Comparison of ENCODE assay signal across 7 cellular contexts in genomic region chrX:17547658-17548057, GRCh38.
DNase-seq lines count a peak whose midpoint lies in the region; ATAC-seq and TF ChIP-seq lines count a peak whose summit lies in the region.

No MANE protein-coding gene starts in this region.

- H3K27ac ChIP-seq in PC-9 (peak overlapping the region; percentile 61), left ventricle myocardium inferior (replicated peaks) (no peak overlapping the region)

- H3K9me2 ChIP-seq in PC-9 (ENCODE audit: insufficient read depth), result no peaks in the 10 kb centered on the region

- POLR2A ChIA-PET in PC-9 (lab: Charles Lee; ENCODE audit: unreplicated experiment), result interaction anchor here (0.7 kb wide), 1 partner anchor 36 kb away, joined by 3 read pairs; no protein-coding TSS in a partner anchor
- POLR2A ChIA-PET in activated CD4-positive, alpha-beta T cell treated with anti-CD3 and anti-CD28 coated beads for 36 hours (lab: Charles Lee), result no interaction called here

- no peaks in the 10 kb centered on the region for H3K27me3 Mint-ChIP-seq in activated CD4-positive, alpha-beta T cell treated with anti-CD3 and anti-CD28 coated beads for 36 hours
- H3K27me3 Mint-ChIP-seq in stimulated activated naive B cell treated with anti-CD40 and anti-IgM and Interleukin-4, amounts not matched to agents 10 μg/mL and 1 μg/mL and 100 μg/mL, for 72 hours, result no peaks in the 10 kb centered on the region

- H3K79me2 ChIP-seq in PC-9 (ENCODE audit: low read depth), result 0 out of 2 replicates have a peak, but pooled peaks cover 3% of the 10 kb centered on the region

- H3K9me3 ChIP-seq in PC-9 (ENCODE audit: insufficient read depth, low read depth) (no peaks in the 10 kb centered on the region), left ventricle myocardium inferior (replicated peaks) (no peaks in the 10 kb centered on the region)

- H2AFZ ChIP-seq in PC-9, result no peak overlapping the region

- no peak overlapping the region for H3K4me3 Mint-ChIP-seq in activated CD4-positive, alpha-beta T cell treated with anti-CD3 and anti-CD28 coated beads for 36 hours
- H3K4me3 Mint-ChIP-seq in stimulated activated naive B cell treated with anti-CD40 and anti-IgM and Interleukin-4, amounts not matched to agents 10 μg/mL and 1 μg/mL and 100 μg/mL, for 72 hours, result no peak overlapping the region

- peak; percentile 82 to 88 for DNase-seq in PC-9
- peak; percentile 21 for DNase-seq in left ventricle myocardium inferior
- no peak for DNase-seq in activated CD4-positive, alpha-beta T cell treated with anti-CD3 and anti-CD28 coated beads for 36 hours
- DNase-seq in stimulated activated naive B cell treated with anti-CD40 and anti-IgM and Interleukin-4, amounts not matched to agents 10 μg/mL and 1 μg/mL and 100 μg/mL, for 72 hours, result no peak
- DNase-seq in nucleus accumbens (lab: John Stamatoyannopoulos, UW), result no peak

- H3F3A ChIP-seq in PC-9 (ENCODE audit: insufficient read depth, low read depth), result peaks cover 10% of the 10 kb centered on the region; the same call in 1 of the 2 replicates

- H3K27me3 ChIP-seq in PC-9 (ENCODE audit: insufficient read depth, low read depth) (no peaks in the 10 kb centered on the region), left ventricle myocardium inferior (ENCODE audit: low read depth) (no peaks in the 10 kb centered on the region)

- intact Hi-C loops in PC-9 (cut with micrococcal nuclease; ENCODE audit: unreplicated experiment) (no loop called here), left ventricle myocardium inferior (cut with micrococcal nuclease) (no loop called here)
- intact Hi-C loops in activated CD4-positive, alpha-beta T cell treated with anti-CD3 and anti-CD28 coated beads for 36 hours (cut with DNase I, micrococcal nuclease), result no loop called here

- H3K4me1 ChIP-seq in PC-9 (replicated peaks; ENCODE audit: insufficient read depth), result peaks cover 23% of the 10 kb centered on the region
- H3K4me1 ChIP-seq in left ventricle myocardium inferior, result peaks cover 5% of the 10 kb centered on the region

- peak; percentile 77 for ATAC-seq in GM19035 (IDR thresholded peaks at IDR 0.05; ENCODE audit: unreplicated experiment)
- ATAC-seq in HG03025 (IDR thresholded peaks at IDR 0.05; ENCODE audit: low FRiP score, unreplicated experiment), result peak; percentile 70
- no peak for ATAC-seq in activated CD4-positive, alpha-beta T cell treated with anti-CD3 and anti-CD28 coated beads for 36 hours
- no peak for ATAC-seq in stimulated activated naive B cell treated with anti-CD40 and anti-IgM and Interleukin-4, amounts not matched to agents 10 μg/mL and 1 μg/mL and 100 μg/mL, for 72 hours (replicated peaks)

- peak overlapping the region; percentile 38 for H3K4me2 ChIP-seq in PC-9

- H3K36me3 Mint-ChIP-seq in activated CD4-positive, alpha-beta T cell treated with anti-CD3 and anti-CD28 coated beads for 36 hours (ENCODE audit: low read depth), result no peaks in the 10 kb centered on the region
- H3K36me3 Mint-ChIP-seq in stimulated activated naive B cell treated with anti-CD40 and anti-IgM and Interleukin-4, amounts not matched to agents 10 μg/mL and 1 μg/mL and 100 μg/mL, for 72 hours, result no peaks in the 10 kb centered on the region

- CTCF ChIA-PET in PC-9 (lab: Charles Lee), result no interaction called here
- CTCF ChIA-PET in activated CD4-positive, alpha-beta T cell treated with anti-CD3 and anti-CD28 coated beads for 36 hours (lab: Charles Lee), result no interaction called here

- no peaks in the 10 kb centered on the region for H3K9me3 Mint-ChIP-seq in activated CD4-positive, alpha-beta T cell treated with anti-CD3 and anti-CD28 coated beads for 36 hours (ENCODE audit: low read depth)
- H3K9me3 Mint-ChIP-seq in stimulated activated naive B cell treated with anti-CD40 and anti-IgM and Interleukin-4, amounts not matched to agents 10 μg/mL and 1 μg/mL and 100 μg/mL, for 72 hours, result no peaks in the 10 kb centered on the region

- TF ChIP-seq CTCF in PC-9 (conservative IDR thresholded peaks at IDR 0.05) (no peak), left ventricle myocardium inferior (IDR thresholded peaks at IDR 0.05; ENCODE audit: borderline replicate concordance) (no peak)

- no peaks in the 10 kb centered on the region for H4K20me1 ChIP-seq in PC-9 (ENCODE audit: insufficient read depth)

- peaks cover 15% of the 10 kb centered on the region for H3K4me1 Mint-ChIP-seq in activated CD4-positive, alpha-beta T cell treated with anti-CD3 and anti-CD28 coated beads for 36 hours
- H3K4me1 Mint-ChIP-seq in stimulated activated naive B cell treated with anti-CD40 and anti-IgM and Interleukin-4, amounts not matched to agents 10 μg/mL and 1 μg/mL and 100 μg/mL, for 72 hours, result no peaks in the 10 kb centered on the region

- no peak overlapping the region for H3K4me3 ChIP-seq in PC-9
- no peak overlapping the region for H3K4me3 ChIP-seq in left ventricle myocardium inferior

- no peaks in the 10 kb centered on the region for H3K36me3 ChIP-seq in PC-9 (ENCODE audit: low read depth)
- no peaks in the 10 kb centered on the region for H3K36me3 ChIP-seq in left ventricle myocardium inferior

- no peak overlapping the region for H3K27ac Mint-ChIP-seq in activated CD4-positive, alpha-beta T cell treated with anti-CD3 and anti-CD28 coated beads for 36 hours
- H3K27ac Mint-ChIP-seq in stimulated activated naive B cell treated with anti-CD40 and anti-IgM and Interleukin-4, amounts not matched to agents 10 μg/mL and 1 μg/mL and 100 μg/mL, for 72 hours, result no peak overlapping the region

- no TSS peak for BruUV-seq in PC-9 (replicated peaks; lab: Mats Ljungman, UMichigan)

Comparison
In these comparisons a context has a peak if more than half of its experiments do, and no peak if none do; other contexts are left out.
1. ATAC-seq: peak in GM19035 (single experiment) and HG03025 (single experiment); none in activated CD4-positive, alpha-beta T cell treated with anti-CD3 and anti-CD28 coated beads for 36 hours (single experiment) and stimulated activated naive B cell treated with anti-CD40 and anti-IgM and Interleukin-4, amounts not matched to agents 10 μg/mL and 1 μg/mL and 100 μg/mL, for 72 hours (0 of 2).
2. DNase-seq: peak in PC-9 (2 of 2) and left ventricle myocardium inferior (single experiment); none in activated CD4-positive, alpha-beta T cell treated with anti-CD3 and anti-CD28 coated beads for 36 hours (single experiment), stimulated activated naive B cell treated with anti-CD40 and anti-IgM and Interleukin-4, amounts not matched to agents 10 μg/mL and 1 μg/mL and 100 μg/mL, for 72 hours (single experiment) and nucleus accumbens (0 of 56).